Comparison of ENCODE assay signal across 8 cellular contexts in the genomic region with DNA sequence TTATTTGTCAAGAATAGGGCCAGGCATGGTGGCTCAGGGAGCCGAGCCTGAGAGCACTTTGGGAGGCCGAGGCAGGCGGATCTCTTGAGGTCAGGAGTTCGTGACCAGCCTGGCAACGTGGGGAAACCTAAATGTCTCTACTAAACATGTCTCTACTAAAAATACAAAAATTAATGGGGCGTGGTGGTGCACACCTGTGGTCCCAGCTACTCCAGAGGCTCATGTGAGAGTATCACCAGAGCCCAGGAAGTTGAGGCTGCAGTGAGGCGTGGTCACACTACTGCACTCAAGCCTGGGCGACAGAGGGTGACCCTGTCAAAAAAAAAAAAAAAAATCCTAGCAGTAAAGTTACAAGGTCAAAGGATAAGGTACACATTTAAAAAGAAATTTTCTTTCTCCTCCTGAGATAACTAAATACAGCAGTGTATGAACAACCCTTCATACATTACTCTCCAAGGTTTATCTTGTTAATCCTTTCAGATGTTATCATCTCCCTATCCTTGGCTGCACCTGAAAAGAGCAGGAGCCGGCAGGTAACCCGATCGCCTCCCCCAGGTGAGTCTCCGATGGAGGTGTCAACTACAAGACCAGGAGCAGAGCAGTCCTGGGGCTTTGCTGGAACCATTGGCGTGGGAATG.
DNase-seq lines count a peak whose midpoint lies in the region; ATAC-seq and TF ChIP-seq lines count a peak whose summit lies in the region.

No MANE protein-coding gene starts in this region.

- peaks cover 15% of the 10 kb centered on the region for H3K4me1 Mint-ChIP-seq in activated CD4-positive, alpha-beta T cell treated with anti-CD3 and anti-CD28 coated beads, Interleukin-2, amount 10 ng/mL, durations not matched to agents 24 days and 14 days
- H3K4me1 Mint-ChIP-seq in activated B cell treated with CpG ODN at 0.5 μM for 24 hours: peaks cover 24% of the 10 kb centered on the region

- WGBS in suprapubic skin: 41% methylated on average over 13 of the region's 13 CpGs

- H3K4me1 ChIP-seq in suprapubic skin: peaks cover 21% of the 10 kb centered on the region

- H3K36me3 ChIP-seq in suprapubic skin: no peaks in the 10 kb centered on the region

- peak overlapping the region; percentile 93 for H3K4me3 ChIP-seq in suprapubic skin

- H3K27me3 Mint-ChIP-seq in activated CD4-positive, alpha-beta T cell treated with anti-CD3 and anti-CD28 coated beads, Interleukin-2, amount 10 ng/mL, durations not matched to agents 24 days and 14 days: peaks cover 12% of the 10 kb centered on the region
- H3K27me3 Mint-ChIP-seq in activated B cell treated with CpG ODN at 0.5 μM for 24 hours: no peaks in the 10 kb centered on the region

- ATAC-seq in activated B cell treated with CpG ODN at 0.5 μM for 24 hours (ENCODE audit: low read depth) (no peak), GM19395 (IDR thresholded peaks at IDR 0.05; ENCODE audit: unreplicated experiment) (no peak), GM19467 (IDR thresholded peaks at IDR 0.05; ENCODE audit: unreplicated experiment) (no peak)

- no peaks in the 10 kb centered on the region for H3K36me3 Mint-ChIP-seq in activated CD4-positive, alpha-beta T cell treated with anti-CD3 and anti-CD28 coated beads, Interleukin-2, amount 10 ng/mL, durations not matched to agents 24 days and 14 days (ENCODE audit: low read depth)
- peaks cover 3% of the 10 kb centered on the region for H3K36me3 Mint-ChIP-seq in activated B cell treated with CpG ODN at 0.5 μM for 24 hours (ENCODE audit: low read depth)

- H3K9me3 Mint-ChIP-seq in activated CD4-positive, alpha-beta T cell treated with anti-CD3 and anti-CD28 coated beads, Interleukin-2, amount 10 ng/mL, durations not matched to agents 24 days and 14 days: no peaks in the 10 kb centered on the region
- peaks cover 9% of the 10 kb centered on the region for H3K9me3 Mint-ChIP-seq in activated B cell treated with CpG ODN at 0.5 μM for 24 hours

- TF ChIP-seq POLR2A in suprapubic skin (IDR thresholded peaks at IDR 0.05): no peak

- TF ChIP-seq CTCF in activated B cell treated with CpG ODN at 0.5 μM for 24 hours (IDR thresholded peaks at IDR 0.05): no peak
- TF ChIP-seq CTCF in suprapubic skin (IDR thresholded peaks at IDR 0.05): no peak

- CTCF ChIA-PET in activated B cell treated with CpG ODN at 0.5 μM for 24 hours (lab: Charles Lee): interaction anchor here (1.5 kb wide), 1 partner anchor 123 kb away, joined by 3 read pairs; no protein-coding TSS in a partner anchor

- peak overlapping the region; percentile 92 for H3K27ac ChIP-seq in suprapubic skin

- no peak overlapping the region for H3K27ac Mint-ChIP-seq in activated CD4-positive, alpha-beta T cell treated with anti-CD3 and anti-CD28 coated beads, Interleukin-2, amount 10 ng/mL, durations not matched to agents 24 days and 14 days
- H3K27ac Mint-ChIP-seq in activated B cell treated with CpG ODN at 0.5 μM for 24 hours: peak overlapping the region; percentile 76

- no peaks in the 10 kb centered on the region for H3K9me3 ChIP-seq in suprapubic skin

- intact Hi-C loops in activated CD4-positive, alpha-beta T cell treated with anti-CD3 and anti-CD28 coated beads, Interleukin-2, amount 10 ng/mL, durations not matched to agents 24 days and 14 days (cut with micrococcal nuclease): loop anchor here (5.0 kb wide), 1 partner anchor 118 kb away; no protein-coding TSS in a partner anchor
- intact Hi-C loops in activated B cell treated with CpG ODN at 0.5 μM for 24 hours (cut with micrococcal nuclease): loop anchor here (1.0 to 10.0 kb wide), 5 partner anchors 49 to 259 kb away; partner anchors contain the start of genes CPD and GOSR1

- peak overlapping the region; percentile 96 for H3K4me3 Mint-ChIP-seq in activated CD4-positive, alpha-beta T cell treated with anti-CD3 and anti-CD28 coated beads, Interleukin-2, amount 10 ng/mL, durations not matched to agents 24 days and 14 days
- peak overlapping the region; percentile 98 for H3K4me3 Mint-ChIP-seq in activated B cell treated with CpG ODN at 0.5 μM for 24 hours

- POLR2A ChIA-PET in activated B cell treated with CpG ODN at 0.5 μM for 24 hours (lab: Charles Lee): interaction anchor here (0.7 to 1.9 kb wide), 2 partner anchors 33 to 122 kb away, joined by 4 to 18 read pairs; partner anchors contain the start of gene GOSR1

- no peak for TF ChIP-seq EP300 in suprapubic skin (IDR thresholded peaks at IDR 0.05)

- no peak for DNase-seq in activated CD4-positive, alpha-beta T cell treated with anti-CD3 and anti-CD28 coated beads, Interleukin-2, amount 10 ng/mL, durations not matched to agents 24 days and 14 days
- no peak for DNase-seq in activated CD4-positive, alpha-beta T cell treated with anti-CD3 and anti-CD28 coated beads, Interleukin-2, amount 50 U/mL, for 4 hours
- DNase-seq in activated B cell treated with CpG ODN at 0.5 μM for 24 hours (no peak), iPS-NIHi11 (ENCODE audit: low spot score) (peak; percentile 67), suprapubic skin (ENCODE audit: low spot score in 2 of 2) (no peak), DMS114 treated with DMSO at 0.1 percent for 48 hours (lab: John Stamatoyannopoulos, UW; ENCODE audit: unreplicated experiment) (no peak)

- no peaks in the 10 kb centered on the region for H3K27me3 ChIP-seq in suprapubic skin
